ENCODE assay signal across 8 cellular contexts in the genomic region with DNA sequence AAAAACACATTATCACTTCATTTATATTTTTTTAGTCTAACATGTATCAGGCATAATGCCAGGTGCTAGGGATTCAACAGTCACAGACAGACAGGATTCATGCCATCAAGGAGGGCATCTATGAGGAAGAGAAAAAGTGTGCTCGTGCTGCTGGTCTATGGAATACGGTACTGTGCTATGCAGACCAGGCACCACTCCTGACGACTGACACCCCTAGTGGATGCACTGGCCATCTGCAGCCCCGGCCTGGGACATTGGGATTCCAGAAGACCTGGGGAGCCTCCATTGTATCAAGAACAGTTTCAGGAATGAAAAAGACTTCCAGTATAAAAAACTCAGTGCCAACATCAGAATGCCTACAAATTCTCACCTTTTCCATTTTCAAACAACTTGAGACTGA.
DNase-seq lines count a peak whose midpoint lies in the region; ATAC-seq and TF ChIP-seq lines count a peak whose summit lies in the region.

No MANE protein-coding gene starts in this region.

- no TSS peak for BruUV-seq in mammary epithelial cell (replicated peaks; lab: Mats Ljungman, UMichigan)

- WGBS in mammary epithelial cell (ENCODE audit: low coverage, missing lambda C conversion rate), result 76% methylated on average over 4 of the region's 4 CpGs
- WGBS in right lobe of liver (ENCODE audit: insufficient coverage, low coverage, low lambda C conversion rate, missing lambda C conversion rate), result 54% methylated on average over 4 of the region's 4 CpGs

- CTCF ChIA-PET in mammary epithelial cell (lab: Charles Lee; ENCODE audit: low non-redundant PET), result interaction anchor here (0.9 kb wide), 1 partner anchor 469 kb away, joined by 5 read pairs; no protein-coding TSS in a partner anchor

- no peak overlapping the region for H3K9ac ChIP-seq in mammary epithelial cell (ENCODE audit: insufficient read depth, low read length)

- H3K79me2 ChIP-seq in mammary epithelial cell (ENCODE audit: insufficient read depth, low read length), result peaks cover 64% of the 10 kb centered on the region

- in situ Hi-C loops in mammary epithelial cell (cut with MboI; ENCODE audit: low sequenced_read_pairs in 2 of 2), result no loop called here

- H4K20me1 ChIP-seq in mammary epithelial cell (ENCODE audit: insufficient read depth, low read length), result no peaks in the 10 kb centered on the region

- H3K9me3 ChIP-seq in BE2C, result no peaks in the 10 kb centered on the region
- H3K9me3 ChIP-seq in mammary epithelial cell (replicated peaks; ENCODE audit: insufficient read depth, low read length), result no peaks in the 10 kb centered on the region
- no peaks in the 10 kb centered on the region for H3K9me3 ChIP-seq in right lobe of liver

- no peak for TF ChIP-seq POLR2A in right lobe of liver (IDR thresholded peaks at IDR 0.05)

- H3K4me2 ChIP-seq in mammary epithelial cell (ENCODE audit: insufficient read depth, low read depth, low read length), result no peak overlapping the region

- H2AFZ ChIP-seq in mammary epithelial cell (ENCODE audit: low read depth, low read length), result no peak overlapping the region

- intact Hi-C loops in mammary epithelial cell (cut with micrococcal nuclease), result no loop called here
- intact Hi-C loops in right lobe of liver (cut with DNase I), result no loop called here

- no peaks in the 10 kb centered on the region for H3K27me3 ChIP-seq in BE2C
- H3K27me3 ChIP-seq in mammary epithelial cell (ENCODE audit: insufficient read depth, low read length), result no peaks in the 10 kb centered on the region
- no peaks in the 10 kb centered on the region for H3K27me3 ChIP-seq in right lobe of liver

- TF ChIP-seq CTCF in BE2C (IDR thresholded peaks at IDR 0.05; ENCODE audit: low read depth, low read length) (peak; percentile 92), mammary epithelial cell (conservative IDR thresholded peaks at IDR 0.05 in 1 of 2, IDR thresholded peaks at IDR 0.05 in 1 of 2; ENCODE audit: extremely low read depth in 1 of 2, insufficient read depth in 1 of 2, low read depth in 1 of 2, low read length in 2 of 2) (peak; percentile 50 to 55), right lobe of liver (IDR thresholded peaks at IDR 0.05) (peak; percentile 27 to 48 (median 30))

- dilution Hi-C loops in mammary epithelial cell (cut with HindIII; ENCODE audit: low sequenced_read_pairs), result no loop called here

- H3K27ac ChIP-seq in mammary epithelial cell (ENCODE audit: insufficient read depth, low read depth, low read length) (no peak overlapping the region), right lobe of liver (no peak overlapping the region)

- H3K36me3 ChIP-seq in BE2C, result no peaks in the 10 kb centered on the region
- no peaks in the 10 kb centered on the region for H3K36me3 ChIP-seq in mammary epithelial cell (ENCODE audit: insufficient read depth, low read length)
- H3K36me3 ChIP-seq in right lobe of liver, result no peaks in the 10 kb centered on the region

- peak; percentile 86 for ATAC-seq in GM18511 (IDR thresholded peaks at IDR 0.05; ENCODE audit: unreplicated experiment)
- peak; percentile 99 for ATAC-seq in HG02885 (IDR thresholded peaks at IDR 0.05; ENCODE audit: poor library complexity, unreplicated experiment)
- peak; percentile 64 to 82 (median 73) for ATAC-seq in right lobe of liver

- H3K4me1 ChIP-seq in BE2C, result peaks cover 5% of the 10 kb centered on the region
- H3K4me1 ChIP-seq in mammary epithelial cell (ENCODE audit: insufficient read depth, low read length), result peaks cover 9% of the 10 kb centered on the region
- no peaks in the 10 kb centered on the region for H3K4me1 ChIP-seq in right lobe of liver

- H3K4me3 ChIP-seq in BE2C (ENCODE audit: low read depth, low read length) (no peak overlapping the region), mammary epithelial cell (replicated peaks in 1 of 3; ENCODE audit: insufficient read depth in 1 of 3, low read depth in 2 of 3, low read length in 3 of 3) (no peak overlapping the region), right lobe of liver (no peak overlapping the region)

- DNase-seq in BE2C (peak; percentile 77), NCI-H524 treated with DMSO at 0.1 percent for 48 hours (lab: John Stamatoyannopoulos, UW) (peak; percentile 4), mammary epithelial cell (no peak), right lobe of liver (peak in 1 of 3 donors; percentile 21), NOMO-1 treated with dmso at 0.1 percent for 144 hours (lab: John Stamatoyannopoulos, UW; ENCODE audit: unreplicated experiment) (no peak), NCI-H2081 treated with DMSO at 0.1 percent for 48 hours (lab: John Stamatoyannopoulos, UW) (no peak)

Comparison
In these comparisons a context has a peak if more than half of its experiments do, and no peak if none do; other contexts are left out.
1. DNase-seq: peak in BE2C (single experiment) and NCI-H524 treated with DMSO at 0.1 percent for 48 hours (single experiment); none in mammary epithelial cell (single experiment), NOMO-1 treated with dmso at 0.1 percent for 144 hours (single experiment) and NCI-H2081 treated with DMSO at 0.1 percent for 48 hours (single experiment).
2. CTCF ChIP-seq: peak in every context shown above with its lines; median percentile 92 in BE2C; 52 in mammary epithelial cell; 30 in right lobe of liver.
3. Peak in every context shown above with its lines, with median percentiles within 50 percentile points of each other: ATAC-seq.